Comparison of ENCODE assay signal across 8 cellular contexts in the genomic region with DNA sequence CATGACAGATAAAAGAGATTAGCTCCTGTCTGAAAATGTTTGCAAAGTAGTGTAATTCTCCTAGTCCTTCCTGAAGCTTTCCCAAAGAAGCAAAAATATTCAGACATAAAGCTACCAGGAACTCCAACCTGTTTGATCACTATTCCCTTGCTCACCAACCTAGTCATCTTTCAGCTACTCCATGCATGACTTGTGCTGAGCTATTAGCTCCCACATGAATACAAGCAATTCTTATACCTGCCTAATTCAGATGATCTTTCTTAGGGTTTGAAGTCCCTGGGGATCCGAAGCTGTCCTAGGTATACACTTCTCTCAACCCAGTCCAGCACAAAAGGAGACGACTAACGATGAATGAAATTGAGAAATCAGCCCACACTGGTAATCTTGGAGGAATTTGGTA. TPM values are rescaled to one million over a fixed set of nuclear protein-coding genes. Genes with fewer than 3 reads are reported as not detected.
DNase-seq lines count a peak whose midpoint lies in the region; ATAC-seq and TF ChIP-seq lines count a peak whose summit lies in the region.

No MANE protein-coding gene starts in this region.

- H3K9ac ChIP-seq in SU-DHL-6 (ENCODE audit: low read length) = peak overlapping the region; percentile 70

- DNase-seq in SIG-M5 treated with dmso at 0.1 percent for 504 hours (lab: John Stamatoyannopoulos, UW; ENCODE audit: unreplicated experiment) (peak; percentile 13), SIG-M5 (lab: John Stamatoyannopoulos, UW) (no peak), fibroblast of the aortic adventitia (ENCODE audit: low read depth) (peak; percentile 25), prostate gland (ENCODE audit: low spot score) (no peak), NOMO-1 treated with DMSO at 0.1 percent for 48 hours (lab: John Stamatoyannopoulos, UW; ENCODE audit: unreplicated experiment) (no peak), NCI-H510A (lab: John Stamatoyannopoulos, UW) (no peak)

- H3F3A ChIP-seq in SU-DHL-6 (ENCODE audit: insufficient read depth) = peaks cover 39% of the 10 kb centered on the region

- H3K9me3 ChIP-seq in SU-DHL-6 (ENCODE audit: insufficient read depth, low read length) = no peaks in the 10 kb centered on the region
- H3K9me3 ChIP-seq in prostate gland = no peaks in the 10 kb centered on the region

- H3K27ac ChIP-seq in SU-DHL-6 (ENCODE audit: low read depth, low read length) (no peak overlapping the region), prostate gland (peak overlapping the region; percentile 86 to 94)

- no peak for TF ChIP-seq CTCF in SU-DHL-6 (IDR thresholded peaks at IDR 0.05; ENCODE audit: insufficient read depth, low read length, poor library complexity, severe bottlenecking)
- TF ChIP-seq CTCF in fibroblast of the aortic adventitia (IDR thresholded peaks at IDR 0.05; ENCODE audit: insufficient read depth, low read length) = no peak
- no peak for TF ChIP-seq CTCF in prostate gland (IDR thresholded peaks at IDR 0.05)

- intact Hi-C loops in prostate gland (cut with DNase I) = loop anchor here (5.0 kb wide), 1 partner anchor 36 kb away; a partner anchor contains a TSS

- H3K4me3 ChIP-seq in SU-DHL-6 (ENCODE audit: insufficient read depth, low read length, poor library complexity, severe bottlenecking) (peak overlapping the region; percentile 62), fibroblast of the aortic adventitia (ENCODE audit: low read depth, low read length) (peak overlapping the region; percentile 68), prostate gland (peak overlapping the region; percentile 49 to 50)

- no peaks in the 10 kb centered on the region for H3K36me3 ChIP-seq in SU-DHL-6 (ENCODE audit: low read length)
- no peaks in the 10 kb centered on the region for H3K36me3 ChIP-seq in prostate gland

- WGBS in prostate gland = 21% methylated on average over 3 of the region's 3 CpGs

- no peaks in the 10 kb centered on the region for H3K9me2 ChIP-seq in SU-DHL-6 (replicated peaks; ENCODE audit: insufficient read depth, low read length)

- ATAC-seq in GM21717 (IDR thresholded peaks at IDR 0.05; ENCODE audit: unreplicated experiment) = no peak

- no peak for TF ChIP-seq POLR2A in prostate gland (IDR thresholded peaks at IDR 0.05)

- no peaks in the 10 kb centered on the region for H3K27me3 ChIP-seq in SU-DHL-6 (ENCODE audit: low read length)
- no peaks in the 10 kb centered on the region for H3K27me3 ChIP-seq in prostate gland (replicated peaks; ENCODE audit: insufficient read depth)

- H4K20me1 ChIP-seq in SU-DHL-6 (ENCODE audit: low read depth, low read length) = no peaks in the 10 kb centered on the region

- H3K4me2 ChIP-seq in SU-DHL-6 (ENCODE audit: low read depth, low read length, poor library complexity, severe bottlenecking) = peak overlapping the region; percentile 85

- H3K4me1 ChIP-seq in prostate gland (replicated peaks) = no peaks in the 10 kb centered on the region

- H2AFZ ChIP-seq in SU-DHL-6 (ENCODE audit: low read depth, low read length, severe bottlenecking) = peak overlapping the region; percentile 96

- H3K79me2 ChIP-seq in SU-DHL-6 (ENCODE audit: insufficient read depth, low read length) = no peaks in the 10 kb centered on the region; the same call in 1 of the 2 replicates

RNA-seq across cellular contexts. Expression of a gene that starts 0.7 kb away (rescaled TPM):
- total RNA-seq in fibroblast of the aortic adventitia (ENCODE audit: low replicate concordance) = 4.4 and 9.3 TPM in 2 replicates
- 10 to 100 TPM; 10.7 to 13.6 TPM for total RNA-seq in prostate gland

RNA-seq across cellular contexts. Expression of a gene that starts 35.7 kb away (rescaled TPM):
- total RNA-seq in fibroblast of the aortic adventitia (ENCODE audit: low replicate concordance) (52.6 and 73.6 TPM in 2 replicates), prostate gland (10 to 100 TPM; 47.7 to 56.5 TPM)

Comparison
In these comparisons a context has a peak if more than half of its experiments do, and no peak if none do; other contexts are left out.
1. DNase-seq: peak in SIG-M5 treated with dmso at 0.1 percent for 504 hours (single experiment) and fibroblast of the aortic adventitia (single experiment); none in SIG-M5 (single experiment), prostate gland (single experiment), NOMO-1 treated with DMSO at 0.1 percent for 48 hours (single experiment) and NCI-H510A (single experiment).
2. Peak in every context shown above with its lines, with median percentiles within 50 percentile points of each other: H3K4me3 ChIP-seq.